Comparison of ENCODE assay signal across 17 cellular contexts in genomic region chr7:142488234-142488633, GRCh38.
DNase-seq lines count a peak whose midpoint lies in the region; ATAC-seq and TF ChIP-seq lines count a peak whose summit lies in the region.
"Had no signal": no experiment of that assay in that cellular context is flagged by ENCODE, and none has a peak within 500 bp of the region (broad histone marks: within the 10 kb centered on the region; RNA-seq: fewer than 3 reads in every experiment).

No MANE protein-coding gene starts in this region.

- CTCF ChIA-PET in Calu3 (lab: Charles Lee), result no interaction called here

- BruUV-seq in Calu3 (replicated peaks; lab: Mats Ljungman, UMichigan), result no TSS peak

- H3K27me3 ChIP-seq in psoas muscle (ENCODE audit: insufficient read depth in 3 of 3, low read length in 2 of 3) (no peaks in the 10 kb centered on the region), upper lobe of right lung (no peaks in the 10 kb centered on the region)

- H3K9me3 Mint-ChIP-seq in activated T-helper 17 cell treated with anti-CD3 and anti-CD28 coated beads, Interleukin-2, amount 50 U/mL, for 72 hours, result no peaks in the 10 kb centered on the region
- H3K9me3 Mint-ChIP-seq in Calu3 (ENCODE audit: low read depth, unreplicated experiment), result no peaks in the 10 kb centered on the region
- H3K9me3 Mint-ChIP-seq: CD14-positive monocyte, GM23338 had no signal

- H3K36me3 ChIP-seq in psoas muscle (ENCODE audit: insufficient read depth in 1 of 2, low read depth in 1 of 2) (no peaks in the 10 kb centered on the region), upper lobe of right lung (no peaks in the 10 kb centered on the region)

- no peaks in the 10 kb centered on the region for H3K27me3 Mint-ChIP-seq in activated T-helper 17 cell treated with anti-CD3 and anti-CD28 coated beads, Interleukin-2, amount 50 U/mL, for 72 hours
- H3K27me3 Mint-ChIP-seq in Calu3 (ENCODE audit: unreplicated experiment), result peaks cover 91% of the 10 kb centered on the region

- H3K4me1 ChIP-seq in psoas muscle (no peaks in the 10 kb centered on the region), upper lobe of right lung (no peaks in the 10 kb centered on the region)
- H3K4me1 ChIP-seq: A549 had no signal

- TF ChIP-seq CTCF in psoas muscle (IDR thresholded peaks at IDR 0.05) (no peak), upper lobe of right lung (IDR thresholded peaks at IDR 0.05) (no peak), Calu3 (IDR thresholded peaks at IDR 0.05; ENCODE audit: unreplicated experiment) (no peak)

- intact Hi-C loops in left cardiac atrium (cut with DNase I) (no loop called here), Right ventricle myocardium inferior (cut with DNase I) (no loop called here), psoas muscle (cut with DNase I) (loop anchor here in 1 of 2 donors (5.0 to 10.0 kb wide), 2 partner anchors 66 to 133 kb away; no protein-coding TSS in a partner anchor), upper lobe of right lung (cut with DNase I) (no loop called here), Calu3 (cut with micrococcal nuclease; ENCODE audit: unreplicated experiment) (loop anchor here (10.0 kb wide), 1 partner anchor 163 kb away; no protein-coding TSS in a partner anchor)

- H3K4me3 Mint-ChIP-seq in activated T-helper 17 cell treated with anti-CD3 and anti-CD28 coated beads, Interleukin-2, amount 50 U/mL, for 72 hours, result no peak overlapping the region
- no peak overlapping the region for H3K4me3 Mint-ChIP-seq in Calu3 (ENCODE audit: low read depth, unreplicated experiment)
- H3K4me3 Mint-ChIP-seq: CD14-positive monocyte, GM23338 had no signal

- DNase-seq in left cardiac atrium, result no peak
- DNase-seq in Right ventricle myocardium inferior (ENCODE audit: missing footprints), result no peak
- DNase-seq in psoas muscle, result no peak
- no peak for DNase-seq in upper lobe of right lung
- no peak for DNase-seq in Calu3
- DNase-seq: DMS53, NCI-H187 treated with DMSO at 0.1 percent for 48 hours, NCI-H446 treated with DMSO at 0.1 percent for 48 hours, NCI-H774 had no signal

- H3K9me3 ChIP-seq in psoas muscle (no peaks in the 10 kb centered on the region), upper lobe of right lung (no peaks in the 10 kb centered on the region)
- H3K9me3 ChIP-seq: A549 had no signal

- peak overlapping the region; percentile 5 for H3K27ac Mint-ChIP-seq in activated T-helper 17 cell treated with anti-CD3 and anti-CD28 coated beads, Interleukin-2, amount 50 U/mL, for 72 hours
- H3K27ac Mint-ChIP-seq in Calu3 (ENCODE audit: unreplicated experiment), result no peak overlapping the region
- H3K27ac Mint-ChIP-seq: GM23338 had no signal

- 28 to 39% (median 30%) methylated on average over 7 of the region's 7 CpGs for WGBS in psoas muscle, 3 donors

- ATAC-seq in left cardiac atrium (peak; percentile 15 to 26), Right ventricle myocardium inferior (no peak), psoas muscle (peak; percentile 37 to 74 (median 58)), upper lobe of right lung (peak; percentile 11), GM21381 (IDR thresholded peaks at IDR 0.05; ENCODE audit: unreplicated experiment) (no peak), HG03135 (IDR thresholded peaks at IDR 0.05; ENCODE audit: unreplicated experiment) (no peak)
- no peak for ATAC-seq in activated T-helper 17 cell treated with anti-CD3 and anti-CD28 coated beads, Interleukin-2, amount 50 U/mL, for 72 hours (replicated peaks)
- ATAC-seq: A549, GM23338, HCT116 had no signal

- H3K4me3 ChIP-seq in psoas muscle (no peak overlapping the region), upper lobe of right lung (no peak overlapping the region)
- H3K4me3 ChIP-seq: A549, GM23338, PC-9 had no signal

- H3K27ac ChIP-seq in psoas muscle (no peak overlapping the region), upper lobe of right lung (no peak overlapping the region)
- H3K27ac ChIP-seq: A549, PC-9 had no signal

- peaks cover 8% of the 10 kb centered on the region for H3K4me1 Mint-ChIP-seq in activated T-helper 17 cell treated with anti-CD3 and anti-CD28 coated beads, Interleukin-2, amount 50 U/mL, for 72 hours
- no peaks in the 10 kb centered on the region for H3K4me1 Mint-ChIP-seq in Calu3 (ENCODE audit: low read depth, unreplicated experiment)

- H3K36me3 Mint-ChIP-seq in activated T-helper 17 cell treated with anti-CD3 and anti-CD28 coated beads, Interleukin-2, amount 50 U/mL, for 72 hours (ENCODE audit: low read depth), result no peaks in the 10 kb centered on the region
- H3K36me3 Mint-ChIP-seq in Calu3 (ENCODE audit: insufficient read depth, unreplicated experiment), result no peaks in the 10 kb centered on the region
- H3K36me3 Mint-ChIP-seq: CD14-positive monocyte had no signal

Comparison
In these comparisons a context has a peak if more than half of its experiments do, and no peak if none do; other contexts are left out.
1. ATAC-seq: peak in left cardiac atrium (2 of 2), psoas muscle (4 of 4) and upper lobe of right lung (single experiment); none in Right ventricle myocardium inferior (single experiment), activated T-helper 17 cell treated with anti-CD3 and anti-CD28 coated beads, Interleukin-2, amount 50 U/mL, for 72 hours (single experiment), GM21381 (single experiment) and HG03135 (single experiment).